Comparison of ENCODE assay signal across 1 cellular context in genomic region chr19:40716655-40717324, GRCh38.
TF ChIP-seq lines count a peak whose summit lies in the region.

TSS of gene COQ8B (minus strand) at chr19:40716886. CDS start at chr19:40714632, 2,254 bp downstream.
TSS of gene ITPKC (plus strand) at chr19:40717112. CDS start at chr19:40717136, 24 bp downstream.

TF ChIP-seq in HepG2, 621 proteins besides CTCF, POLR2A, EP300 and RAD21 (continued from another document and continues in another):
- no peak for TF ChIP-seq ZNF318 (CRISPR knock-in tag; IDR thresholded peaks at IDR 0.05)
- peak; percentile 40; the same call in 1 of the 2 replicates for TF ChIP-seq TFE3 (CRISPR knock-in tag; IDR thresholded peaks at IDR 0.05)
- TF ChIP-seq ZNF3 (CRISPR knock-in tag; IDR thresholded peaks at IDR 0.05), result no peak
- TF ChIP-seq KIAA2018 (CRISPR knock-in tag; IDR thresholded peaks at IDR 0.05; ENCODE audit: borderline replicate concordance), result no peak
- no peak for TF ChIP-seq RNF219 (CRISPR knock-in tag; IDR thresholded peaks at IDR 0.05)
- no peak for TF ChIP-seq NPAS2 (CRISPR knock-in tag; IDR thresholded peaks at IDR 0.05; ENCODE audit: borderline replicate concordance)
- TF ChIP-seq HMG20B (CRISPR knock-in tag; conservative IDR thresholded peaks at IDR 0.05), result no peak
- TF ChIP-seq NFE2 (CRISPR knock-in tag; IDR thresholded peaks at IDR 0.05), result no peak
- TF ChIP-seq ZNF770 (CRISPR knock-in tag; IDR thresholded peaks at IDR 0.05), result no peak
- TF ChIP-seq SCMH1 (CRISPR knock-in tag; IDR thresholded peaks at IDR 0.05; ENCODE audit: borderline replicate concordance), result no peak
- TF ChIP-seq MEF2D (CRISPR knock-in tag; IDR thresholded peaks at IDR 0.05), result no peak
- no peak for TF ChIP-seq AHDC1 (CRISPR knock-in tag; IDR thresholded peaks at IDR 0.05; ENCODE audit: borderline replicate concordance)
- TF ChIP-seq ZGPAT (CRISPR knock-in tag; IDR thresholded peaks at IDR 0.05), result peak; percentile 83; the same call in 1 of the 2 replicates
- TF ChIP-seq SOX13 (IDR thresholded peaks at IDR 0.05), result no peak
- no peak for TF ChIP-seq SOX13 (CRISPR knock-in tag; conservative IDR thresholded peaks at IDR 0.05 in 1 of 2, IDR thresholded peaks at IDR 0.05 in 1 of 2)
